Comparison of ENCODE assay signal across 8 cellular contexts in the genomic region with DNA sequence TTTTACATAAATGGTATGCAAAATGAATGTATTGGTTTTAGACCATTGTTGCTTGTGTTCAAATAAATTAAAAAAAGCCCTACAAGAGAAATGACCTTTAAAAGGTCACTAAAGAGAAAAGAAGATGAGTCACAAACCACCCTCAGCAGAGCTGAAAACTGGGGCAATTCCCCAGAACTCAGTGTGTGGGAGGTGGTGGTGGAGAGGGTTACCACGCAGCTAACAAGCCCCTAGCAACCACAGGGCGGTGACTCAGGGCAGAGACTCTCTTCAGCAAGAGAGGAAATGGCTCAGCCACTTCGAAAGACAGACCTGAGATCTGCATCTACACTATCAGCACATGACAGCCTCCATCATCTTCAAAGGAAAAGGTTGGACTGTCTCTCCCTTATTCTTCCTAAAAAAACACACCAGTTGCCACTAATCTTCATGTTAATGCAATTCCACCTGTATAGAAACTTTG. TPM values are rescaled to one million over a fixed set of nuclear protein-coding genes. Genes with fewer than 3 reads are reported as not detected.
DNase-seq lines count a peak whose midpoint lies in the region; ATAC-seq lines count a peak whose summit lies in the region.

No MANE protein-coding gene starts in this region.

- peak; percentile 49 for DNase-seq in DMS53 (lab: John Stamatoyannopoulos, UW)
- DNase-seq in DMS53 treated with DMSO at 0.1 percent for 48 hours (lab: John Stamatoyannopoulos, UW; ENCODE audit: unreplicated experiment) = no peak
- DNase-seq in RPMI7951 (ENCODE audit: low read depth) = peak; percentile 92
- peak; percentile 88 for DNase-seq in activated T-helper 2 cell treated with anti-CD3 and anti-CD28 coated beads, Interferon-gamma antibody, Interleukin-2, Interleukin-4, amounts not matched to agents 10 μg/mL and 5 μg/mL and 100 μg/mL, durations not matched to agents 14 hours and 24 hours and 36 hours (ENCODE audit: low spot score)
- peak; percentile 81 to 85 (median 83) for DNase-seq in immature natural killer cell
- DNase-seq in stimulated activated CD8-positive, alpha-beta memory T cell treated with anti-CD3 and anti-CD28 coated beads, Interleukin-4, amount 100 ng/mL, for 1 hour (ENCODE audit: low read depth in 2 of 2, low spot score in 1 of 2) = peak; percentile 71 to 83
- no peak for DNase-seq in DMS79 treated with DMSO at 0.1 percent for 48 hours (lab: John Stamatoyannopoulos, UW)

- H3K36me3 Mint-ChIP-seq in activated T-helper 2 cell treated with anti-CD3 and anti-CD28 coated beads, Interferon-gamma antibody, Interleukin-2, Interleukin-4, amounts not matched to agents 10 μg/mL and 5 μg/mL and 100 μg/mL, durations not matched to agents 14 hours and 24 hours and 36 hours (ENCODE audit: low read depth) = peaks cover 26% of the 10 kb centered on the region
- no peaks in the 10 kb centered on the region for H3K36me3 Mint-ChIP-seq in immature natural killer cell

- peak overlapping the region; percentile 97 for H3K27ac Mint-ChIP-seq in activated T-helper 2 cell treated with anti-CD3 and anti-CD28 coated beads, Interferon-gamma antibody, Interleukin-2, Interleukin-4, amounts not matched to agents 10 μg/mL and 5 μg/mL and 100 μg/mL, durations not matched to agents 14 hours and 24 hours and 36 hours
- peak overlapping the region; percentile 84 to 95 (median 90) for H3K27ac Mint-ChIP-seq in immature natural killer cell

- intact Hi-C loops in activated T-helper 2 cell treated with anti-CD3 and anti-CD28 coated beads, Interferon-gamma antibody, Interleukin-2, Interleukin-4, amounts not matched to agents 10 μg/mL and 5 μg/mL and 100 μg/mL, durations not matched to agents 14 hours and 24 hours and 36 hours (cut with micrococcal nuclease) = loop anchor here (1.0 to 2.0 kb wide), 5 partner anchors 30 to 74 kb away; partner anchors contain the start of gene NDFIP2

- peak; percentile 99 for ATAC-seq in HG03025 (IDR thresholded peaks at IDR 0.05; ENCODE audit: low FRiP score, unreplicated experiment)

- H3K4me3 Mint-ChIP-seq in activated T-helper 2 cell treated with anti-CD3 and anti-CD28 coated beads, Interferon-gamma antibody, Interleukin-2, Interleukin-4, amounts not matched to agents 10 μg/mL and 5 μg/mL and 100 μg/mL, durations not matched to agents 14 hours and 24 hours and 36 hours (ENCODE audit: low read depth) = peak overlapping the region; percentile 75
- peak overlapping the region; percentile 16 to 80 (median 61) for H3K4me3 Mint-ChIP-seq in immature natural killer cell

- peaks cover 80% of the 10 kb centered on the region for H3K4me1 Mint-ChIP-seq in activated T-helper 2 cell treated with anti-CD3 and anti-CD28 coated beads, Interferon-gamma antibody, Interleukin-2, Interleukin-4, amounts not matched to agents 10 μg/mL and 5 μg/mL and 100 μg/mL, durations not matched to agents 14 hours and 24 hours and 36 hours (ENCODE audit: low read depth)
- H3K4me1 Mint-ChIP-seq in immature natural killer cell = peaks cover 51 to 58% of the 10 kb centered on the region in 2 donors

- peaks cover 16% of the 10 kb centered on the region for H3K9me3 Mint-ChIP-seq in activated T-helper 2 cell treated with anti-CD3 and anti-CD28 coated beads, Interferon-gamma antibody, Interleukin-2, Interleukin-4, amounts not matched to agents 10 μg/mL and 5 μg/mL and 100 μg/mL, durations not matched to agents 14 hours and 24 hours and 36 hours
- H3K9me3 Mint-ChIP-seq in immature natural killer cell = no peaks in the 10 kb centered on the region

- no peaks in the 10 kb centered on the region for H3K27me3 Mint-ChIP-seq in activated T-helper 2 cell treated with anti-CD3 and anti-CD28 coated beads, Interferon-gamma antibody, Interleukin-2, Interleukin-4, amounts not matched to agents 10 μg/mL and 5 μg/mL and 100 μg/mL, durations not matched to agents 14 hours and 24 hours and 36 hours (ENCODE audit: low read depth)
- H3K27me3 Mint-ChIP-seq in immature natural killer cell (ENCODE audit: low read depth in 3 of 3) = peaks cover 0 to 6% (median 0%) of the 10 kb centered on the region in 3 donors

RNA-seq across cellular contexts. Expression of gene NDFIP2, which starts 29.4 kb away (rescaled TPM):
- 30.1 and 51.2 TPM in 2 replicates for total RNA-seq in RPMI7951 (2014; rRNA removed; shearing (Covaris generic))
- 227 and 231 TPM in 2 replicates for total RNA-seq in activated T-helper 2 cell treated with anti-CD3 and anti-CD28 coated beads, Interferon-gamma antibody, Interleukin-2, Interleukin-4, amounts not matched to agents 10 μg/mL and 5 μg/mL and 100 μg/mL, durations not matched to agents 14 hours and 24 hours and 36 hours
- polyA plus RNA-seq in immature natural killer cell = 1 to 10 TPM; 2.6 to 6.1 (median 5.6) TPM

RNA-seq across cellular contexts. Expression of gene RBM26, which starts 45.5 kb away (rescaled TPM):
- 19.9 and 24.4 TPM in 2 replicates for total RNA-seq in RPMI7951 (2014; rRNA removed; shearing (Covaris generic))
- 93.7 and 94.2 TPM in 2 replicates for total RNA-seq in activated T-helper 2 cell treated with anti-CD3 and anti-CD28 coated beads, Interferon-gamma antibody, Interleukin-2, Interleukin-4, amounts not matched to agents 10 μg/mL and 5 μg/mL and 100 μg/mL, durations not matched to agents 14 hours and 24 hours and 36 hours
- 10 to 100 TPM in 1 of 3 donors, 1 to 10 TPM in 2; 5.4 to 11.9 (median 6.2) TPM for polyA plus RNA-seq in immature natural killer cell

Comparison
In these comparisons a context has a peak if more than half of its experiments do, and no peak if none do; other contexts are left out.
1. DNase-seq: peak in DMS53 (single experiment), RPMI7951 (single experiment), activated T-helper 2 cell treated with anti-CD3 and anti-CD28 coated beads, Interferon-gamma antibody, Interleukin-2, Interleukin-4, amounts not matched to agents 10 μg/mL and 5 μg/mL and 100 μg/mL, durations not matched to agents 14 hours and 24 hours and 36 hours (single experiment), immature natural killer cell (3 of 3) and stimulated activated CD8-positive, alpha-beta memory T cell treated with anti-CD3 and anti-CD28 coated beads, Interleukin-4, amount 100 ng/mL, for 1 hour (2 of 2); none in DMS53 treated with DMSO at 0.1 percent for 48 hours (single experiment) and DMS79 treated with DMSO at 0.1 percent for 48 hours (single experiment).